Comparison of ENCODE assay signal across 9 cellular contexts in the genomic region with DNA sequence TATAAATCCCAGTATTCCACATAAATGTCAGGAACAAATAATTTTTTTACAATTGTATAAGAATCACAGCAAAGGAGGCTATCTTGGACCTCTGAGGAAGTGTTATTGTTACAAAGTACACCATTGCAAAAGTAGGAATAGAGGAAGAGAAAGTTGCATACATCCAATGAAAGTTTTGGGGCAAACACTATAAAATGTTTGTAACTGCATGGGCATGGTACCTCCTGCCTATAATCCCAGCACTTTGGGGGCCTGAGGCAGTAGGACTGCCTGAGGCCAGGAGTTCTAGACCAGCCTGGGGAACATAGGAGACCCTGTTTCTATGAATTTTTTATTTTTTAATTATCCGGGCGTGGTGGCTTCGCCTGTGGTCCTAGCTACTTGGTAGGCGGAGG. TPM values are rescaled to one million over a fixed set of nuclear protein-coding genes. Genes with fewer than 3 reads are reported as not detected.
A peak's percentile ranks its signal among the peaks of the same experiment; 100 is the strongest.
DNase-seq lines count a peak whose midpoint lies in the region; FAIRE-seq and TF ChIP-seq lines count a peak whose summit lies in the region.
"Had no signal": no experiment of that assay in that cellular context is flagged by ENCODE, and none has a peak within 500 bp of the region (broad histone marks: within the 10 kb centered on the region; RNA-seq: fewer than 3 reads in every experiment).

No MANE protein-coding gene starts in this region.

- peak overlapping the region; percentile 87 for H3K4me3 Mint-ChIP-seq in progenitor cell of endocrine pancreas (ENCODE audit: low read depth)

- H3K4me3 ChIP-seq in GM06990 (replicated peaks; ENCODE audit: low read depth, low read length) (peak overlapping the region; percentile 82), OCI-LY3 (ENCODE audit: low read length) (peak overlapping the region; percentile 78), H1 (ENCODE audit: extremely low read depth in 1 of 4, insufficient read depth in 2 of 4, low read depth in 3 of 4, low read length in 4 of 4) (peak overlapping the region in 2 of 4 experiments; percentile 73 to 76; a peak in 4 of 8 replicates)

- peak overlapping the region; percentile 93 for H3K27ac Mint-ChIP-seq in progenitor cell of endocrine pancreas

- H3K36me3 Mint-ChIP-seq in progenitor cell of endocrine pancreas (ENCODE audit: insufficient read depth): peaks cover 6% of the 10 kb centered on the region

- no peaks in the 10 kb centered on the region for H3K79me1 ChIP-seq in H1 (ENCODE audit: low read depth, low read length)

- 0 out of 2 replicates have a peak overlapping the region, but pooled peaks have one; percentile 89 for H2BK5ac ChIP-seq in H1 (ENCODE audit: low read depth, low read length)

- H3K4me2 ChIP-seq in OCI-LY3 (ENCODE audit: low read length) (peak overlapping the region; percentile 90), H1 (ENCODE audit: insufficient read depth in 1 of 2, low read depth in 2 of 2, low read length in 2 of 2) (peak overlapping the region; percentile 71 to 97)

- peak overlapping the region; percentile 29 for H2AFZ ChIP-seq in OCI-LY3 (ENCODE audit: low read depth, low read length)
- no peak overlapping the region for H2AFZ ChIP-seq in H1 (ENCODE audit: low read length)

- H2BK20ac ChIP-seq in H1 (ENCODE audit: low read length): no peak overlapping the region

- H3K79me2 ChIP-seq in OCI-LY3 (ENCODE audit: low read length) (peaks cover 33% of the 10 kb centered on the region), H1 (ENCODE audit: control insufficient read depth in 1 of 2, insufficient read depth in 2 of 2, low read length in 2 of 2) (peaks cover 5 to 28% of the 10 kb centered on the region in 2 experiments)

- H3K9ac ChIP-seq in OCI-LY3 (ENCODE audit: low read length) (peak overlapping the region; percentile 79), H1 (replicated peaks in 1 of 4; ENCODE audit: extremely low read depth in 1 of 4, low read depth in 3 of 4, low read length in 3 of 4) (no peak overlapping the region)

- peaks cover 20% of the 10 kb centered on the region for H3K4me1 Mint-ChIP-seq in progenitor cell of endocrine pancreas (ENCODE audit: low read depth)

- peak overlapping the region; percentile 69 for H4K5ac ChIP-seq in H1 (ENCODE audit: insufficient read length, low read depth, low read length)

- no peak overlapping the region for H4K91ac ChIP-seq in H1 (replicated peaks; ENCODE audit: insufficient read length, low read length)

- POLR2A ChIA-PET in H1 (lab: Charles Lee; ENCODE audit: partially characterized antibody): interaction anchor here (1.1 to 3.7 kb wide), 7 partner anchors 8 to 51 kb away, joined by 3 to 17 read pairs (median 7); a partner anchor contains a TSS

- TF ChIP-seq CTCF in GM06990 (IDR thresholded peaks at IDR 0.05; ENCODE audit: insufficient read depth, low read length, poor library complexity, severe bottlenecking) (no peak), OCI-LY3 (IDR thresholded peaks at IDR 0.05; ENCODE audit: low read depth, low read length) (no peak), H1 (IDR thresholded peaks at IDR 0.05; ENCODE audit: control extremely low read depth in 1 of 3, insufficient read depth in 1 of 3, low read depth in 1 of 3, low read length in 3 of 3) (no peak), progenitor cell of endocrine pancreas (IDR thresholded peaks at IDR 0.05; ENCODE audit: unreplicated experiment) (no peak)

- no peak overlapping the region for H3K4ac ChIP-seq in H1 (replicated peaks; ENCODE audit: insufficient read length, low read depth, low read length)

- H4K20me1 ChIP-seq in OCI-LY3 (ENCODE audit: insufficient read depth, low read length) (peaks cover 26% of the 10 kb centered on the region), H1 (replicated peaks in 1 of 2; ENCODE audit: control insufficient read depth in 1 of 2, insufficient read depth in 2 of 2, low read length in 2 of 2) (peaks cover 8 to 11% of the 10 kb centered on the region in 2 experiments)

- no peaks in the 10 kb centered on the region for H3K36me3 ChIP-seq in GM06990 (ENCODE audit: control insufficient read depth, insufficient read depth, low read length)
- no peaks in the 10 kb centered on the region for H3K36me3 ChIP-seq in OCI-LY3 (replicated peaks; ENCODE audit: low read depth, low read length)
- peaks cover 0 to 8% (median 3%) of the 10 kb centered on the region in 4 experiments; a peak in 1 of 8 replicates for H3K36me3 ChIP-seq in H1 (ENCODE audit: control insufficient read depth in 2 of 4, insufficient read depth in 4 of 4, low read length in 3 of 4)

- no peak for TF ChIP-seq POLR2A in H1 (IDR thresholded peaks at IDR 0.05; ENCODE audit: control extremely low read depth in 1 of 2, low read depth in 2 of 2, low read length in 2 of 2)

- H2BK120ac ChIP-seq in H1 (replicated peaks; ENCODE audit: low read depth, low read length): no peak overlapping the region

- no peak overlapping the region for H3K14ac ChIP-seq in H1 (ENCODE audit: insufficient read length)

- CTCF ChIA-PET in H1 (lab: Charles Lee; ENCODE audit: partially characterized antibody): no interaction called here

- H4K8ac ChIP-seq in H1 (ENCODE audit: extremely low read depth, insufficient read depth, low read length): no peak overlapping the region

- 75% methylated on average over 4 of the region's 4 CpGs; no CpG with 5 or more reads in 1 of the 2 experiments for WGBS in H1 (ENCODE audit: extremely low coverage in 1 of 2, insufficient coverage in 1 of 2, insufficient read length in 1 of 2, insufficient replicate concordance in 2 of 2, low coverage in 1 of 2, low lambda C conversion rate in 2 of 2, missing lambda C conversion rate in 1 of 2), 2 experiments

- DNase-seq in GM06990 (ENCODE audit: extremely low read depth, insufficient read length) (no peak), H1 (ENCODE audit: low read depth in 1 of 2, low spot score in 2 of 2) (peak in 1 of 2 experiments; percentile 41), progenitor cell of endocrine pancreas (ENCODE audit: low spot score, unreplicated experiment) (no peak), cerebellar nuclear complex (lab: John Stamatoyannopoulos, UW) (no peak), KG1 (lab: John Stamatoyannopoulos, UW) (no peak), NCI-H2171 (lab: John Stamatoyannopoulos, UW) (no peak), T1000 (lab: John Stamatoyannopoulos, UW) (no peak)

- H3K27ac ChIP-seq in OCI-LY3 (ENCODE audit: low read length) (peak overlapping the region; percentile 90), H1 (ENCODE audit: low read depth, low read length) (no peak overlapping the region)

- no peak for FAIRE-seq in H1 (lab: Jason Lieb, UNC)
- FAIRE-seq: islet of Langerhans had no signal

- no peak for TF ChIP-seq EP300 in H1 (IDR thresholded peaks at IDR 0.05; ENCODE audit: borderline replicate concordance in 1 of 2, low read depth in 2 of 2, low read length in 2 of 2)

- no peak overlapping the region for H3K18ac ChIP-seq in H1 (ENCODE audit: extremely low read depth, low read length)

- H3K27me3 ChIP-seq in GM06990 (replicated peaks; ENCODE audit: control insufficient read depth, insufficient read depth, low read length) (no peaks in the 10 kb centered on the region), OCI-LY3 (ENCODE audit: low read depth, low read length) (no peaks in the 10 kb centered on the region), H1 (replicated peaks in 1 of 4; ENCODE audit: control insufficient read depth in 3 of 4, extremely low read depth in 1 of 4, insufficient read depth in 3 of 4, low read length in 3 of 4) (no peaks in the 10 kb centered on the region)

- peaks cover 8% of the 10 kb centered on the region for H3K23me2 ChIP-seq in H1 (ENCODE audit: low read depth, low read length)

- no peaks in the 10 kb centered on the region for H3K9me3 ChIP-seq in OCI-LY3 (ENCODE audit: insufficient read depth, low read length)
- H3K9me3 ChIP-seq in H1 (ENCODE audit: insufficient read depth in 2 of 2, low read depth in 1 of 2, low read length in 1 of 2): no peaks in the 10 kb centered on the region

- H3K27me3 Mint-ChIP-seq in progenitor cell of endocrine pancreas: no peaks in the 10 kb centered on the region

- peaks cover 23% of the 10 kb centered on the region for H3K4me1 ChIP-seq in OCI-LY3 (ENCODE audit: low read length)
- H3K4me1 ChIP-seq in H1 (replicated peaks in 1 of 4; ENCODE audit: control insufficient read depth in 3 of 4, insufficient read depth in 4 of 4, low read length in 3 of 4): peaks cover 0 to 13% (median 3%) of the 10 kb centered on the region in 4 experiments; a peak in 4 of 7 replicates

- H2BK12ac ChIP-seq in H1 (ENCODE audit: low read depth, low read length): no peak overlapping the region

- H3K56ac ChIP-seq in H1 (replicated peaks; ENCODE audit: insufficient read length, low read depth, low read length): no peak overlapping the region

- no peak for TF ChIP-seq RAD21 in H1 (IDR thresholded peaks at IDR 0.05 in 1 of 2, conservative IDR thresholded peaks at IDR 0.05 in 1 of 2; ENCODE audit: low read depth in 2 of 2, low read length in 2 of 2)

- H3K9me3 Mint-ChIP-seq in progenitor cell of endocrine pancreas (ENCODE audit: low read depth): no peaks in the 10 kb centered on the region

- no peak overlapping the region for H3K23ac ChIP-seq in H1 (ENCODE audit: insufficient read length)

- no peak overlapping the region for H2BK15ac ChIP-seq in H1 (ENCODE audit: low read length)

- no peak overlapping the region for H2AK5ac ChIP-seq in H1 (ENCODE audit: low read depth, low read length)

RNA-seq across cellular contexts. Expression of a gene that starts 0.8 kb away (rescaled TPM):
- 52.8 and 54.7 TPM in 2 replicates for total RNA-seq in H1 (2021; fragmentation: NEBNext Ultra II Directional; extraction: Animal tissue kit (Norgen Biotek cat#: 25700))
- 17.6 and 26.9 TPM in 2 replicates for polyA plus RNA-seq in H1 (2011; rRNA removed)
- polyA plus RNA-seq in H1 (2011; cell fraction: cytosol; rRNA removed): 26.9 TPM
- 28.8 TPM for polyA plus RNA-seq in H1 (2011; cell fraction: nucleus; rRNA removed)
- 28.7 to 38.6 TPM (median 32.2 TPM) in 4 replicates for polyA plus RNA-seq in H1 (2012, experiment 1 of 2)
- polyA plus RNA-seq in H1 (2012, experiment 2 of 2): 28.5 TPM
- polyA plus RNA-seq in H1 (2013, experiment 1 of 2): 17.9 TPM
- 22.5 TPM for polyA plus RNA-seq in H1 (2013, experiment 2 of 2)
- 39.7 and 50.1 TPM in 2 replicates for polyA minus RNA-seq in H1 (2011; rRNA and poly(A)+ RNA removed)
- 33.2 TPM for polyA minus RNA-seq in H1 (2011; cell fraction: cytosol; rRNA and poly(A)+ RNA removed)
- 36.5 TPM for polyA minus RNA-seq in H1 (2011; cell fraction: nucleus; rRNA and poly(A)+ RNA removed)
- total RNA-seq in progenitor cell of endocrine pancreas: 52.3 and 55.6 TPM in 2 replicates

RNA-seq across cellular contexts. Expression of a gene that starts 28.0 kb away (rescaled TPM):
- 150 and 157 TPM in 2 replicates for total RNA-seq in H1 (2021; fragmentation: NEBNext Ultra II Directional; extraction: Animal tissue kit (Norgen Biotek cat#: 25700))
- 97.0 and 139 TPM in 2 replicates for polyA plus RNA-seq in H1 (2011; rRNA removed)
- polyA plus RNA-seq in H1 (2011; cell fraction: cytosol; rRNA removed): 196 TPM
- 31.1 TPM for polyA plus RNA-seq in H1 (2011; cell fraction: nucleus; rRNA removed)
- 143 to 182 TPM (median 169 TPM) in 4 replicates for polyA plus RNA-seq in H1 (2012, experiment 1 of 2)
- polyA plus RNA-seq in H1 (2012, experiment 2 of 2): 64.4 TPM
- polyA plus RNA-seq in H1 (2013, experiment 1 of 2): 166 TPM
- polyA plus RNA-seq in H1 (2013, experiment 2 of 2): 159 TPM
- 36.9 and 43.5 TPM in 2 replicates for polyA minus RNA-seq in H1 (2011; rRNA and poly(A)+ RNA removed)
- polyA minus RNA-seq in H1 (2011; cell fraction: cytosol; rRNA and poly(A)+ RNA removed): 46.8 TPM
- polyA minus RNA-seq in H1 (2011; cell fraction: nucleus; rRNA and poly(A)+ RNA removed): 26.7 TPM
- total RNA-seq in progenitor cell of endocrine pancreas: 99.2 and 101 TPM in 2 replicates

RNA-seq across cellular contexts. Expression of a gene that starts 51.8 kb away (rescaled TPM):
- total RNA-seq in H1 (2021; fragmentation: NEBNext Ultra II Directional; extraction: Animal tissue kit (Norgen Biotek cat#: 25700)): 31.9 and 36.0 TPM in 2 replicates
- polyA plus RNA-seq in H1 (2011; rRNA removed): 3.1 and 4.4 TPM in 2 replicates
- polyA plus RNA-seq in H1 (2011; cell fraction: cytosol; rRNA removed): 6.5 TPM
- 7.7 TPM for polyA plus RNA-seq in H1 (2011; cell fraction: nucleus; rRNA removed)
- 7.9 to 17.9 TPM (median 11.9 TPM) in 4 replicates for polyA plus RNA-seq in H1 (2012, experiment 1 of 2)
- polyA plus RNA-seq in H1 (2012, experiment 2 of 2): 0.84 TPM
- 24.8 TPM for polyA plus RNA-seq in H1 (2013, experiment 1 of 2)
- 25.8 TPM for polyA plus RNA-seq in H1 (2013, experiment 2 of 2)
- 17.1 and 22.7 TPM in 2 replicates for polyA minus RNA-seq in H1 (2011; rRNA and poly(A)+ RNA removed)
- 18.6 TPM for polyA minus RNA-seq in H1 (2011; cell fraction: cytosol; rRNA and poly(A)+ RNA removed)
- 29.4 TPM for polyA minus RNA-seq in H1 (2011; cell fraction: nucleus; rRNA and poly(A)+ RNA removed)
- 36.0 and 36.8 TPM in 2 replicates for total RNA-seq in progenitor cell of endocrine pancreas
